Comparison of ENCODE assay signal across 9 cellular contexts in the genomic region with DNA sequence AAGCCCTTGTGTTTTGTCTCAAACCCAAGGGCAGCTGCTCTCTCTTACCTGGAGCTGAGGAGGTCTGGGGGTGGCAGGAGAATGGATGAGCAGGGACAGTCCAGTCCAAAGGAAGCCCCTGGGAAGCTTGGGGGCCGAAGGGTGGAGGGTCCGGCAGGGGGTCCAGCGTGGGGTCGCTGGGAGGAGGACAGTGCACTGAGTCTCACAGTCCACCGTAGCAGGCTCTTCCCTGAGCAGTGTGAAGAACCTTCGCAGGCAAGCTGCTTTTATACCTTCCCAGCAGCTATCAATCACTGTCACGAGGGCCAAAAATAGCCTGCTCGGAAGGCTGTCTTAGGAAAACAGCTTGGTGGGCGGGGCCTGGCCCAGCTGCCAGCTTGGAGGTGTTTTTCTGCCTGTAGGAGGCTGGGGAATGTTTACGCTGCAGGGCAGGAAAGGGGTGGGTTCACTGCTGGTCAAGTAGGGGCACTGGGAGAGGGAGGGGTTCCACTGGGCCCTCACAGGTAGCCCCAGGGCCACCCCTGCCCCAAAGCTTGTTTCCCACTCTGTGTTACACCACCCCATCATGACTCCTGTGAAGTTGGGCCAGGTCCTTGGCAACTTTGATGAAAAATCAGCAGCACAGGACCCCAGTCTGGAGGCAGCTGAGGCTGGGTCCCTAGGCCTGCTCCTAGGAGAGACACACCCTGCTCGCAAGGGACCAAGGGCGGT. TPM values are rescaled to one million over a fixed set of nuclear protein-coding genes. Genes with fewer than 3 reads are reported as not detected.
DNase-seq lines count a peak whose midpoint lies in the region; ATAC-seq and TF ChIP-seq lines count a peak whose summit lies in the region.
"Had no signal": no experiment of that assay in that cellular context is flagged by ENCODE, and none has a peak within 500 bp of the region (broad histone marks: within the 10 kb centered on the region; RNA-seq: fewer than 3 reads in every experiment).

A gene with protein sequence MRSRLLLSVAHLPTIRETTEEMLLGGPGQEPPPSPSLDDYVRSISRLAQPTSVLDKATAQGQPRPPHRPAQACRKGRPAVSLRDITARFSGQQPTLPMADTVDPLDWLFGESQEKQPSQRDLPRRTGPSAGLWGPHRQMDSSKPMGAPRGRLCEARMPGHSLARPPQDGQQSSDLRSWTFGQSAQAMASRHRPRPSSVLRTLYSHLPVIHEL (minus strand): TSS at position 240 of the 711 bp plus-strand sequence. CDS start 779 bp downstream, outside the sequence.

- intact Hi-C loops in A673 (cut with micrococcal nuclease; ENCODE audit: unreplicated experiment), result loop anchor here (5.0 to 10.0 kb wide), 2 partner anchors 46 to 1304 kb away; no protein-coding TSS in a partner anchor

- no peaks in the 10 kb centered on the region for H3K27me3 Mint-ChIP-seq in nephron progenitor cell (ENCODE audit: low read depth, poor library complexity)

- no peaks in the 10 kb centered on the region for H3K9me3 Mint-ChIP-seq in nephron progenitor cell
- H3K9me3 Mint-ChIP-seq: naive B cell had no signal

- H3K4me1 ChIP-seq in A673 (ENCODE audit: insufficient read depth, low read length, poor library complexity, severe bottlenecking), result peaks cover 31% of the 10 kb centered on the region

- CTCF ChIA-PET in A673 (lab: Charles Lee), result interaction anchor here (1.0 kb wide), 1 partner anchor 46 kb away, joined by 3 read pairs; no protein-coding TSS in a partner anchor

- no peaks in the 10 kb centered on the region for H3K27me3 ChIP-seq in A673 (replicated peaks; ENCODE audit: insufficient read depth, low read depth, low read length, poor library complexity)

- peaks cover 66% of the 10 kb centered on the region for H3K4me1 Mint-ChIP-seq in nephron progenitor cell

- H3K9me3 ChIP-seq in A673 (ENCODE audit: low read depth, low read length, poor library complexity, severe bottlenecking), result no peaks in the 10 kb centered on the region

- POLR2A ChIA-PET in A673 (lab: Charles Lee; ENCODE audit: low non-redundant PET), result no interaction called here

- H3K27ac Mint-ChIP-seq in nephron progenitor cell, result peak within 1 kb of the TSS; percentile 94

- H3K36me3 ChIP-seq in A673 (ENCODE audit: insufficient read depth, low read length, poor library complexity, severe bottlenecking), result no peaks in the 10 kb centered on the region

- peak within 1 kb of the TSS; percentile 63 for H3K27ac ChIP-seq in A673 (ENCODE audit: low read depth, low read length, poor library complexity, severe bottlenecking)

- no peaks in the 10 kb centered on the region for H3K36me3 Mint-ChIP-seq in nephron progenitor cell (ENCODE audit: low read depth)
- H3K36me3 Mint-ChIP-seq: naive B cell had no signal

- peak within 1 kb of the TSS; percentile 18 for H3K4me3 ChIP-seq in A673 (ENCODE audit: low read depth, low read length, poor library complexity, severe bottlenecking)
- peak within 1 kb of the TSS; percentile 49 for H3K4me3 ChIP-seq in fibroblast of villous mesenchyme (ENCODE audit: low read depth, low read length)

- TF ChIP-seq CTCF in A673 (conservative IDR thresholded peaks at IDR 0.05; ENCODE audit: low read depth, low read length) (no peak), fibroblast of villous mesenchyme (IDR thresholded peaks at IDR 0.05; ENCODE audit: insufficient read depth, low read depth, low read length) (no peak), nephron progenitor cell (IDR thresholded peaks at IDR 0.05) (no peak)

- BruUV-seq in A673 (replicated peaks; lab: Mats Ljungman, UMichigan), result no TSS peak

- peak; percentile 29 for ATAC-seq in GM18502 (IDR thresholded peaks at IDR 0.05; ENCODE audit: poor library complexity, unreplicated experiment)
- ATAC-seq in HG02973 (IDR thresholded peaks at IDR 0.05; ENCODE audit: unreplicated experiment), result no peak

- DNase-seq in A673 (ENCODE audit: low spot score) (peak; percentile 91), NCI-H1436 treated with DMSO at 0.1 percent for 48 hours (lab: John Stamatoyannopoulos, UW) (peak; percentile 91), UCSD-AML1 (lab: John Stamatoyannopoulos, UW; ENCODE audit: unreplicated experiment) (peak; percentile 76), fibroblast of villous mesenchyme (ENCODE audit: low read depth) (peak; percentile 83), nephron progenitor cell (peak; percentile 93), NK-92 (lab: John Stamatoyannopoulos, UW; ENCODE audit: unreplicated experiment) (no peak)
- DNase-seq: naive B cell had no signal

- H3K4me3 Mint-ChIP-seq in nephron progenitor cell, result peak within 1 kb of the TSS; percentile 83

RNA-seq across cellular contexts. Expression of the gene that starts here (rescaled TPM):
- 0.54 and 1.1 TPM in 2 replicates for total RNA-seq in A673 (2021)
- 17.1 and 29.8 TPM in 2 replicates for total RNA-seq in fibroblast of villous mesenchyme
